Comparison of ENCODE assay signal across 1 cellular context in the genomic region with DNA sequence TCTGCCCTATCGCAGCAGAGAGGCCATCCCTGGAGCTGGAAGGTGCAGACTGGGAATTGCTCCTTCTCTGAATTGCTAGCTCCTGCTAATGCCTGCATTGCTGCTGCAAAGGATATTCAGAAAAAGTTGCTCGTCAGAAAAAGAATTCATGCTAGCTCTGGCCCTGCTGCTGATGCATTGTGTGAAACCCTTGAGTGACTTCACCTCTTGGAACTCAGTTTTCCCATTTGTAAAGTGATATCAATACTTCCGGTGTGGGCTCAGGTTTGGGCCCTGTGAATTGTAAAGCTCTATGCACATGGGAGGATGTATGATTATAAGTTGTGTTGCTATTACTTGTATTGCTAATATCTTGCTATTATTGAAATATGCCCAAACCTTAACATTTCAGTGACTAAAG.
TF ChIP-seq lines count a peak whose summit lies in the region.

No MANE protein-coding gene starts in this region.

TF ChIP-seq in HepG2, 621 proteins besides CTCF, POLR2A, EP300 and RAD21:
- TF ChIP-seq, protein P1, sequence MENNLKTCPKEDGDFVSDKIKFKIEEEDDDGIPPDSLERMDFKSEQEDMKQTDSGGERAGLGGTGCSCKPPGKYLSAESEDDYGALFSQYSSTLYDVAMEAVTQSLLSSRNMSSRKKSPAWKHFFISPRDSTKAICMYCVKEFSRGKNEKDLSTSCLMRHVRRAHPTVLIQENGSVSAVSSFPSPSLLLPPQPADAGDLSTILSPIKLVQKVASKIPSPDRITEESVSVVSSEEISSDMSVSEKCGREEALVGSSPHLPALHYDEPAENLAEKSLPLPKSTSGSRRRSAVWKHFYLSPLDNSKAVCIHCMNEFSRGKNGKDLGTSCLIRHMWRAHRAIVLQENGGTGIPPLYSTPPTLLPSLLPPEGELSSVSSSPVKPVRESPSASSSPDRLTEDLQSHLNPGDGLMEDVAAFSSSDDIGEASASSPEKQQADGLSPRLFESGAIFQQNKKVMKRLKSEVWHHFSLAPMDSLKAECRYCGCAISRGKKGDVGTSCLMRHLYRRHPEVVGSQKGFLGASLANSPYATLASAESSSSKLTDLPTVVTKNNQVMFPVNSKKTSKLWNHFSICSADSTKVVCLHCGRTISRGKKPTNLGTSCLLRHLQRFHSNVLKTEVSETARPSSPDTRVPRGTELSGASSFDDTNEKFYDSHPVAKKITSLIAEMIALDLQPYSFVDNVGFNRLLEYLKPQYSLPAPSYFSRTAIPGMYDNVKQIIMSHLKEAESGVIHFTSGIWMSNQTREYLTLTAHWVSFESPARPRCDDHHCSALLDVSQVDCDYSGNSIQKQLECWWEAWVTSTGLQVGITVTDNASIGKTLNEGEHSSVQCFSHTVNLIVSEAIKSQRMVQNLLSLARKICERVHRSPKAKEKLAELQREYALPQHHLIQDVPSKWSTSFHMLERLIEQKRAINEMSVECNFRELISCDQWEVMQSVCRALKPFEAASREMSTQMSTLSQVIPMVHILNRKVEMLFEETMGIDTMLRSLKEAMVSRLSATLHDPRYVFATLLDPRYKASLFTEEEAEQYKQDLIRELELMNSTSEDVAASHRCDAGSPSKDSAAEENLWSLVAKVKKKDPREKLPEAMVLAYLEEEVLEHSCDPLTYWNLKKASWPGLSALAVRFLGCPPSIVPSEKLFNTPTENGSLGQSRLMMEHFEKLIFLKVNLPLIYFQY (CRISPR knock-in tag; IDR thresholded peaks at IDR 0.05; ENCODE audit: borderline replicate concordance) = no peak
- TF ChIP-seq FOXK1 (CRISPR knock-in tag; IDR thresholded peaks at IDR 0.05; ENCODE audit: borderline replicate concordance, low read depth) = no peak
- TF ChIP-seq NAIF1 (CRISPR knock-in tag; IDR thresholded peaks at IDR 0.05; ENCODE audit: borderline replicate concordance) = no peak
- no peak for TF ChIP-seq NFYB (CRISPR knock-in tag; IDR thresholded peaks at IDR 0.05)
- no peak for TF ChIP-seq ZNF510 (CRISPR knock-in tag; IDR thresholded peaks at IDR 0.05; ENCODE audit: low read depth)
- TF ChIP-seq ZBTB20 (CRISPR knock-in tag; IDR thresholded peaks at IDR 0.05; ENCODE audit: borderline replicate concordance, low read depth) = no peak
- TF ChIP-seq SP4 (CRISPR knock-in tag; IDR thresholded peaks at IDR 0.05) = no peak
- no peak for TF ChIP-seq ZKSCAN5 (CRISPR knock-in tag; IDR thresholded peaks at IDR 0.05)
- TF ChIP-seq, protein P2, sequence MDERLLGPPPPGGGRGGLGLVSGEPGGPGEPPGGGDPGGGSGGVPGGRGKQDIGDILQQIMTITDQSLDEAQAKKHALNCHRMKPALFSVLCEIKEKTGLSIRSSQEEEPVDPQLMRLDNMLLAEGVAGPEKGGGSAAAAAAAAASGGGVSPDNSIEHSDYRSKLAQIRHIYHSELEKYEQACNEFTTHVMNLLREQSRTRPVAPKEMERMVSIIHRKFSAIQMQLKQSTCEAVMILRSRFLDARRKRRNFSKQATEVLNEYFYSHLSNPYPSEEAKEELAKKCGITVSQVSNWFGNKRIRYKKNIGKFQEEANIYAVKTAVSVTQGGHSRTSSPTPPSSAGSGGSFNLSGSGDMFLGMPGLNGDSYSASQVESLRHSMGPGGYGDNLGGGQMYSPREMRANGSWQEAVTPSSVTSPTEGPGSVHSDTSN (CRISPR knock-in tag; IDR thresholded peaks at IDR 0.05) = no peak
- TF ChIP-seq ZNF761 (CRISPR knock-in tag; conservative IDR thresholded peaks at IDR 0.05) = no peak
- no peak for TF ChIP-seq ZNF557 (CRISPR knock-in tag; IDR thresholded peaks at IDR 0.05)
- TF ChIP-seq ZNF552 (CRISPR knock-in tag; IDR thresholded peaks at IDR 0.05; ENCODE audit: borderline replicate concordance) = no peak
- TF ChIP-seq SALL1 (CRISPR knock-in tag; IDR thresholded peaks at IDR 0.05) = no peak
